ENCODE assay signal across 11 cellular contexts in the genomic region with DNA sequence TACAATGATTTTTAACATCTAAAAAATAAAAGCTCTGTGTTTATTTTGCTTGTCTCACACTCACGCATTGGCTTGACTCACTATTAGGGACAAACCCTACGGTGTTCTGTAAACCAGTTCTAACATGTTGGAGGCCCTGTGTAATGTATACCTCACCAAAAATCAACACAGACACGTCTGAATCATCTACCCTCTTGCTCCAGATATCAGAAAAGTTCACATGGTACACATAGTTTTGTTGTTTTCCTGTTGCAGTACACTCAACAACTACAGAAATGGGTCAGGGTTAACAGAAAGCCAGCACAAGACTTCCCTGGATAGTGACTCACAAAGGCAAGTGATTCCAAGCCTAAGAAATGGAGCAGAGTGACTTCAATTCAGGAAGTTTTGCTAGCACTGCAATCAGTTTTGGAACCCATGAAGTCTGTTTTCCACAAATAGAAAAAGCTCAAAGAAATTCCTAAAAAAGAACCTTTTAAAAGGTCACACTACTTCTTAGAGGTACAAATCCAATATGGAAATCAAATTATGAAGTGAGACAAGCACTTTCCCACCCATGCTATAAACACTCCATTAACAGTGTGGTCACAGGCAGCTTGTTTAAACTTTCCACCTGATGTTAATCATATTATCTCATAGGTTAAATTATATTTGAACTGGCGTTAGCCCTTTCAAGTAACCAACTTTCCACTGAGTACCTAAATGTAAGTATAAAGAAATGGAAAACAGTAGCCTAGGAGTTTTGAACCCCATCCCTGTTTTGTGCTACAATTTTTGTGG.
DNase-seq lines count a peak whose midpoint lies in the region; ATAC-seq and TF ChIP-seq lines count a peak whose summit lies in the region.
"Had no signal": no experiment of that assay in that cellular context is flagged by ENCODE, and none has a peak within 500 bp of the region (broad histone marks: within the 10 kb centered on the region; RNA-seq: fewer than 3 reads in every experiment).

No MANE protein-coding gene starts in this region.

- H3K4me1 ChIP-seq in left ventricle myocardium inferior (peaks cover 52% of the 10 kb centered on the region), skeletal muscle satellite cell (ENCODE audit: control insufficient read depth, insufficient read depth, low read length) (peaks cover 35% of the 10 kb centered on the region)

- DNase-seq in H4 (ENCODE audit: low spot score) (peak; percentile 87), amniotic stem cell (lab: John Stamatoyannopoulos, UW) (peak; percentile 58), left ventricle myocardium inferior (no peak), NOMO-1 (lab: John Stamatoyannopoulos, UW; ENCODE audit: unreplicated experiment in 2 of 2) (no peak), D341Med (ENCODE audit: low spot score) (no peak)
- DNase-seq: activated naive CD8-positive, alpha-beta T cell treated with anti-CD3 and anti-CD28 coated beads, Interleukin-2, amount 10 ng/mL, durations not matched to agents 7 days and 5 days had no signal

- TF ChIP-seq CTCF in left ventricle myocardium inferior (IDR thresholded peaks at IDR 0.05; ENCODE audit: borderline replicate concordance) = no peak

- H3K36me3 ChIP-seq in left ventricle myocardium inferior (no peaks in the 10 kb centered on the region), skeletal muscle satellite cell (ENCODE audit: insufficient read depth, low read length) (no peaks in the 10 kb centered on the region)

- peak overlapping the region; percentile 59 for H3K27ac ChIP-seq in left ventricle myocardium inferior (replicated peaks)

- H3K4me3 ChIP-seq in left ventricle myocardium inferior (no peak overlapping the region), skeletal muscle satellite cell (ENCODE audit: low read length) (no peak overlapping the region)

- H3K27me3 ChIP-seq in left ventricle myocardium inferior (ENCODE audit: low read depth) (no peaks in the 10 kb centered on the region), skeletal muscle satellite cell (ENCODE audit: control insufficient read depth, insufficient read depth, low read length) (no peaks in the 10 kb centered on the region)

- H3K4me2 ChIP-seq in skeletal muscle satellite cell (ENCODE audit: low read length) = peak overlapping the region; percentile 49

- intact Hi-C loops in left ventricle myocardium inferior (cut with micrococcal nuclease) = no loop called here

- no peaks in the 10 kb centered on the region for H3K9me3 ChIP-seq in left ventricle myocardium inferior (replicated peaks)
- no peaks in the 10 kb centered on the region for H3K9me3 ChIP-seq in skeletal muscle satellite cell (replicated peaks; ENCODE audit: low read length)

- H3K9ac ChIP-seq in skeletal muscle satellite cell (ENCODE audit: low read depth, low read length) = peak overlapping the region; percentile 53

- ATAC-seq in HG03354 (IDR thresholded peaks at IDR 0.05; ENCODE audit: poor library complexity, severe bottlenecking, unreplicated experiment) = no peak
- no peak for ATAC-seq in GM18517 (IDR thresholded peaks at IDR 0.05; ENCODE audit: unreplicated experiment)
- ATAC-seq: natural killer cell treated with Interleukin-12 subunit alpha and Interleukin-12 subunit beta and Interleukin-15 and Interleukin-18, amount 100 ng/mL, for 72 hours; stimulated activated memory B cell treated with anti-CD40 and anti-IgM and Interleukin-4, amounts not matched to agents 10 μg/mL and 1 μg/mL and 100 μg/mL, for 72 hours had no signal

Comparison
In these comparisons a context has a peak if more than half of its experiments do, and no peak if none do; other contexts are left out.
1. DNase-seq: peak in H4 (single experiment) and amniotic stem cell (single experiment); none in left ventricle myocardium inferior (single experiment), NOMO-1 (0 of 2) and D341Med (single experiment).